ENCODE assay signal across 9 cellular contexts in the genomic region with DNA sequence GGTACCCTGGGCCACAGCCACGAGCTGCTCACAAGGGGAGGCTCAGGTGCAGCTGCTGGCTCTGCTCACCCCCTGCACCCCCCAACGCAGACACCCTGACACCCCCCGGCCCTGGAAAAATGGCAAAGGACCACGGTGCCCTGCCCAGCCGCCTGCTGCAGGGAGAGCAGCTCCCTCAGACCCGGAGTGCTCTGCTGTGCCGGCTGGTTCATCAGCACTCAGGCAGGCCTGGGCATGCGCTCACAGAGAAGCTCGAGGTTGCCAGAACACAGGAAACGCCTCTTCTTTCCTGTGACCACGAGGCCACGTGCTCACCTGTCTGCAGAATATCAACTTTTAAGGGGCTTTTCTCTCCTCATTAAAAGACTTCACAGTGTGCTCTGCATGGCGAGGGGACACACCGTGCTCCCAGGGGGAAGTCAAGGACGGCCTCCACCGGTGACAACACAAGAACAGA. TPM values are rescaled to one million over a fixed set of nuclear protein-coding genes. Genes with fewer than 3 reads are reported as not detected.
DNase-seq lines count a peak whose midpoint lies in the region; FAIRE-seq and TF ChIP-seq lines count a peak whose summit lies in the region.
"Had no signal": no experiment of that assay in that cellular context is flagged by ENCODE, and none has a peak within 500 bp of the region (broad histone marks: within the 10 kb centered on the region; RNA-seq: fewer than 3 reads in every experiment).

No MANE protein-coding gene starts in this region.

- H3K4me3 ChIP-seq in bronchial epithelial cell (ENCODE audit: low read depth, low read length) = no peak overlapping the region
- H3K4me3 ChIP-seq: SJCRH30 had no signal

- TF ChIP-seq CTCF in bronchial epithelial cell (IDR thresholded peaks at IDR 0.05; ENCODE audit: insufficient read depth, low read length, severe bottlenecking) = no peak

- DNase-seq in DMS 273 (lab: John Stamatoyannopoulos, UW; ENCODE audit: unreplicated experiment) (peak; percentile 84), DMS 273 treated with DMSO at 0.1 percent for 48 hours (lab: John Stamatoyannopoulos, UW) (no peak), T-helper 22 cell (ENCODE audit: low read depth) (peak; percentile 66), bronchial epithelial cell (ENCODE audit: low read depth) (peak; percentile 87), NCI-H774 (lab: John Stamatoyannopoulos, UW) (no peak), LoVo (ENCODE audit: low spot score) (no peak), NCI-H2081 treated with DMSO at 0.1 percent for 48 hours (lab: John Stamatoyannopoulos, UW) (no peak)
- DNase-seq in stimulated activated CD8-positive, alpha-beta memory T cell treated with anti-CD3 and anti-CD28 coated beads, Interleukin-2, amount 100 ng/mL, for 48 hours (ENCODE audit: low read depth in 2 of 2) = peak; percentile 37 to 56

- H3K36me3 ChIP-seq in bronchial epithelial cell (ENCODE audit: control insufficient read depth, insufficient read depth, low read length) = peaks cover 8% of the 10 kb centered on the region

- H3K27me3 ChIP-seq in bronchial epithelial cell (ENCODE audit: control insufficient read depth, insufficient read depth, low read length) = no peaks in the 10 kb centered on the region
- H3K27me3 ChIP-seq: SJCRH30 had no signal

- FAIRE-seq in bronchial epithelial cell (lab: Jason Lieb, UNC) = peak; percentile 66

RNA-seq across cellular contexts. Expression of gene C1QTNF12, which starts 4.3 kb away (rescaled TPM):
- total RNA-seq in bronchial epithelial cell = 1.3 and 2.7 TPM in 2 replicates
- total RNA-seq: SJCRH30 had no signal

RNA-seq across cellular contexts. Expression of gene B3GALT6, which starts 18.8 kb away (rescaled TPM):
- 19.1 and 24.5 TPM in 2 replicates for total RNA-seq in bronchial epithelial cell

RNA-seq across cellular contexts. Expression of gene SDF4, which starts 19.1 kb away (rescaled TPM):
- total RNA-seq in bronchial epithelial cell = 68.2 and 81.3 TPM in 2 replicates

RNA-seq across cellular contexts. Expression of gene UBE2J2, which starts 22.8 kb away (rescaled TPM):
- total RNA-seq in bronchial epithelial cell = 41.3 and 41.5 TPM in 2 replicates

RNA-seq across cellular contexts. Expression of gene SCNN1D, which starts 29.4 kb away (rescaled TPM):
- 0.26 and 0.51 TPM in 2 replicates for total RNA-seq in bronchial epithelial cell

Comparison
In these comparisons a context has a peak if more than half of its experiments do, and no peak if none do; other contexts are left out.
1. DNase-seq: peak in DMS 273 (single experiment), T-helper 22 cell (single experiment), bronchial epithelial cell (single experiment) and stimulated activated CD8-positive, alpha-beta memory T cell treated with anti-CD3 and anti-CD28 coated beads, Interleukin-2, amount 100 ng/mL, for 48 hours (2 of 2); none in DMS 273 treated with DMSO at 0.1 percent for 48 hours (single experiment), NCI-H774 (single experiment), LoVo (single experiment) and NCI-H2081 treated with DMSO at 0.1 percent for 48 hours (single experiment).